Comparison of ENCODE assay signal across 11 cellular contexts in the genomic region with DNA sequence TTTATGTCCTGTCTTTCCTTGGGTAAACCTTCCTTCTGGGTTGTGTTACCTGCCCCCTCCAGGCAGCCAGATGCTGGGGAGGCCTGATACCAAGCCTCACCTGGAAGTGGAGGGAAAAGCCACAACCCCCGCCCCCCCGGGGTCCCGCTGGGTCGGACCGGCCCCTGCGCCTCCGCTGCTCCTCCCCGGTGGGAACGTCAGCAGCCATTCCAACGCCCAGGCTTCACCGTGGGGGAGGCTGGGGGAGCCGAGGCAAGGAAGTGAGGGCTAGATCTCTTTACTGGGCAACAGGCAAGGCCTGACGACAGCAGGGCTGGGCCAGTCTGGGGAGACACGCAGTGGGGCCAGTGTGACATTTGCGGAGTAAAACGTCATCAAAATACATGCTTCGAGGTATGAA.
"Had no signal": no experiment of that assay in that cellular context is flagged by ENCODE, and none has a peak within 500 bp of the region (broad histone marks: within the 10 kb centered on the region; RNA-seq: fewer than 3 reads in every experiment).

No MANE protein-coding gene starts in this region.

- H3K9me3 ChIP-seq: tibial nerve had no signal

- H3K36me3 ChIP-seq: tibial nerve had no signal

- H3K27me3 ChIP-seq: foreskin keratinocyte, tibial nerve had no signal

- DNase-seq: activated CD4-positive, alpha-beta T cell treated with anti-CD3 and anti-CD28 coated beads for 1 hour; activated CD4-positive, alpha-beta T cell treated with anti-CD3 and anti-CD28 coated beads, Interleukin-2, amount 50 U/mL, for 48 hours; activated gamma-delta T cell treated with Interleukin-2 at 50 U/mL for 16 hours; activated naive CD8-positive, alpha-beta T cell treated with anti-CD3 and anti-CD28 coated beads for 36 hours; activated T-cell treated with anti-CD3 and anti-CD28 coated beads, Interleukin-2, amount 50 U/mL, for 72 hours; anterior cingulate cortex; foreskin keratinocyte; stimulated activated CD4-positive, alpha-beta T cell treated with anti-CD3 and anti-CD28 coated beads, Interleukin-1b, Interleukin-23, amount 100 ng/mL, for 48 hours had no signal

- ATAC-seq: activated T-cell treated with anti-CD3 and anti-CD28 coated beads, Interleukin-2, amount 50 U/mL, for 72 hours; stimulated activated memory B cell treated with anti-CD40 and anti-IgM and Interleukin-4, amounts not matched to agents 10 μg/mL and 1 μg/mL and 100 μg/mL, for 72 hours had no signal

- H3K4me3 ChIP-seq: smooth muscle cell, tibial nerve had no signal

- H3K4me1 ChIP-seq: foreskin keratinocyte had no signal

- H3K27ac ChIP-seq: foreskin keratinocyte had no signal
